5 cellular contexts compared by ENCODE assay signal in genomic region chr14:19180881-19181280, GRCh38.
DNase-seq lines count a peak whose midpoint lies in the region; ATAC-seq, FAIRE-seq and TF ChIP-seq lines count a peak whose summit lies in the region.
"Not testable (repeated sequence)": the region's sequence is repeated elsewhere in the genome, so short reads cannot be mapped to it uniquely, and the experiment has no call there.

No MANE protein-coding gene starts in this region.

- not testable (repeated sequence) for H3K4me3 Mint-ChIP-seq in CD14-positive monocyte

- H3K79me2 ChIP-seq in K562 (ENCODE audit: control insufficient read depth, insufficient read depth, low read length): not testable (repeated sequence)

- H3K27ac ChIP-seq in K562 (ENCODE audit: extremely low read depth, low read depth, low read length): not testable (repeated sequence)

- CTCF ChIA-PET in K562 (lab: Yijun Ruan, JAX; ENCODE audit: low intra/inter-chr PET ratio): not testable (repeated sequence)

- not testable (repeated sequence) for H3K4me2 ChIP-seq in K562 (ENCODE audit: insufficient read depth, low read length)

- not testable (repeated sequence) for TF ChIP-seq EP300 in K562 (IDR thresholded peaks at IDR 0.05; ENCODE audit: low read length)

- not testable (repeated sequence) for FAIRE-seq in K562 (lab: Jason Lieb, UNC)

- intact Hi-C loops in CD14-positive monocyte (cut with micrococcal nuclease); K562 (cut with micrococcal nuclease): not testable (repeated sequence)

- TF ChIP-seq RAD21 in K562 (CRISPR knock-in tag; conservative IDR thresholded peaks at IDR 0.05 in 1 of 2, IDR thresholded peaks at IDR 0.05 in 1 of 2): not testable (repeated sequence)

- not testable (repeated sequence) for H3K4me1 Mint-ChIP-seq in CD14-positive monocyte

- H3K9me3 ChIP-seq in K562 (replicated peaks; ENCODE audit: control insufficient read depth, insufficient read depth, low read depth, low read length): not testable (repeated sequence)

- H2AFZ ChIP-seq in K562 (ENCODE audit: low read depth, low read length): not testable (repeated sequence)

- not testable (repeated sequence) for TF ChIP-seq CTCF in CD14-positive monocyte (IDR thresholded peaks at IDR 0.05); K562 (IDR thresholded peaks at IDR 0.05 in 2 of 3, conservative IDR thresholded peaks at IDR 0.05 in 1 of 3; ENCODE audit: insufficient read depth in 2 of 3, low read depth in 1 of 3, low read length in 3 of 3)

- H3K36me3 Mint-ChIP-seq in CD14-positive monocyte: not testable (repeated sequence)

- not testable (repeated sequence) for H3K9me1 ChIP-seq in K562 (ENCODE audit: control insufficient read depth, insufficient read depth, low read length)

- DNase-seq in CD14-positive monocyte (ENCODE audit: low spot score) (peak; percentile 4), NCI-H226 (peak; percentile 1), K562 (ENCODE audit: extremely low read depth in 1 of 4, low spot score in 3 of 4) (peak in 3 of 4 experiments; percentile 1 to 2 (median 1)), germinal center (ENCODE audit: low spot score) (peak; percentile 0), left lobe of liver (ENCODE audit: low spot score) (peak; percentile 32)

- not testable (repeated sequence) for TF ChIP-seq POLR2A in K562 (conservative IDR thresholded peaks at IDR 0.05)

- H3K27me3 Mint-ChIP-seq in CD14-positive monocyte (ENCODE audit: low read depth in 3 of 3): not testable (repeated sequence)

- not testable (repeated sequence) for H3K4me3 ChIP-seq in K562

- not testable (repeated sequence) for H3K27me3 ChIP-seq in K562 (ENCODE audit: control insufficient read depth in 2 of 2, insufficient read depth in 2 of 2, low read length in 2 of 2)

- WGBS in K562 (ENCODE audit: insufficient coverage, low coverage, missing lambda C conversion rate): under 1% methylated on average over 3 of the region's 3 CpGs

- H3K27ac Mint-ChIP-seq in CD14-positive monocyte: not testable (repeated sequence)

- not testable (repeated sequence) for H3K9ac ChIP-seq in K562 (ENCODE audit: insufficient read depth in 1 of 2, low read depth in 2 of 2, low read length in 2 of 2)

- in situ Hi-C loops in K562 (cut with MboI): loop anchor here (10.0 to 25.0 kb wide), 2 partner anchors 531 to 576 kb away; partner anchors contain the start of genes OR11H12 and OR11H2

- not testable (repeated sequence) for BruUV-seq in K562 (replicated peaks; lab: Mats Ljungman, UMichigan)

- POLR2A ChIA-PET in K562 (lab: Yijun Ruan, JAX): not testable (repeated sequence)

- H3K4me1 ChIP-seq in K562 (replicated peaks in 1 of 2; ENCODE audit: control insufficient read depth in 2 of 2, insufficient read depth in 2 of 2, low read length in 2 of 2): not testable (repeated sequence)

- H3K36me3 ChIP-seq in K562 (ENCODE audit: control insufficient read depth, insufficient read depth, low read length): not testable (repeated sequence)

- not testable (repeated sequence) for H4K20me1 ChIP-seq in K562 (replicated peaks; ENCODE audit: control insufficient read depth, insufficient read depth, low read length)

- H3K9me3 Mint-ChIP-seq in CD14-positive monocyte: not testable (repeated sequence)

- ATAC-seq in K562, left lobe of liver: not testable (repeated sequence)
